7 cellular contexts compared by ENCODE assay signal in the genomic region with DNA sequence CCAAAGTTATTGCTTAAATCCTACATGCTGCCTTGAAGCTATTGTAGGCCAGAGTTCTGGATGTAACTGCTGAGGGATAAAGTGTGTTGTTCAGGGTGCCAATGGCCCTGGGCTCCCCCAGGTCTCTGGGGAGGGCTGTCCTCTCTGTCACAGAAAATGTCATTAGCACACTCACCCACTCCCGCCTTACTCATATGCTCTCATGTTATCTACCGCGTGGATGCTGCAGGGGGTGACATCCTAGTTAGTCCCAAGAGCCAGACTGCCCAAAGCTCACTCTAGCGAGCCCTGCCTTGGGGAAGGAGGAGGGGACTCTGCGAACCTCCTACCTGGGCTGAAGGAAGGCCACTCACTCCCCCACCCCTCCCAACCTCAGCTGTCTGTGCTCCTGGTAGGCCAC.
"Had no signal": no experiment of that assay in that cellular context is flagged by ENCODE, and none has a peak within 500 bp of the region (broad histone marks: within the 10 kb centered on the region; RNA-seq: fewer than 3 reads in every experiment).

No MANE protein-coding gene starts in this region.

- ATAC-seq: HCT116, K562 had no signal

- H3K27ac ChIP-seq: GM23248 had no signal

- H3K27ac Mint-ChIP-seq: HFFc6 had no signal

- DNase-seq: GM23248, HFFc6, IMR-90, KG1 had no signal

- H3K9ac ChIP-seq: GM23248 had no signal

- H3K4me3 Mint-ChIP-seq: HFFc6 had no signal

- H2AFZ ChIP-seq: GM23248 had no signal

- H3K4me1 ChIP-seq: HAP-1 had no signal

- H3K36me3 ChIP-seq: HAP-1 had no signal

- H3K4me3 ChIP-seq: GM23248, HAP-1, K562 had no signal

- H3K9me3 ChIP-seq: HAP-1 had no signal

- H3K9me3 Mint-ChIP-seq: HFFc6 had no signal
